Comparison of ENCODE assay signal across 1 cellular context in the genomic region with DNA sequence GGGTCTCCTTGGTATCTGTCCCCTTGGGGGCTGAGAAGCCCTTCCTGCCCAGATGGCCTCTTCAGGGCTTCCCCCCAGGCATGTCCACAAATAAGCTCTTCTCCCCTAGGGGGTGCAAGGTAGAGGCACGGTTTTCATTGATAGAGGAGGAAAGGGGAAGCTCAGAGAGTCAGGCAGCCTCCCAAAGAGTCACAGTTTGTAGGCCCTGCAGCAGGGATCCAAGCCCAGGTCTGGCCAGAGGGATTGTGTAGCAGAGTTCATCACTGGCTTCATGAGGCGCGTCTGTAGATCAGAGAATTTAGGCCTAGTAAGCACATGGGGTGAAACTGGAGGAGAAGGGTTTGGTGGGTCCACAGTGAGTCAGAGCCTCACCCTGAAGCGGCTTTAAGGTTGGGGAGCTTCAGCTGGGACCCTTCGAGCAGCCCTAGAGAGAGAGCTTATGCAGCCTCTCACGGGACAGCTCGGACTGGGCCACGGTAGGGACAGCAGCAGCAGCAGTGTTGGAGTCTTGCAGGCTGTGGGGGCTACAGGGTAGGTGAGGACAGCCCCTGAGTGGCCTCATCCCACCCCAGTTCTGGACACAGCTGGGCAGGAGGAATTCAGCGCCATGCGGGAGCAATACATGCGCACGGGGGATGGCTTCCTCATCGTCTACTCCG.
TF ChIP-seq lines count a peak whose summit lies in the region.

No MANE protein-coding gene starts in this region.

TF ChIP-seq in WTC11, 78 proteins besides CTCF, POLR2A, EP300 and RAD21 (continued from another document):
- TF ChIP-seq, protein P1, sequence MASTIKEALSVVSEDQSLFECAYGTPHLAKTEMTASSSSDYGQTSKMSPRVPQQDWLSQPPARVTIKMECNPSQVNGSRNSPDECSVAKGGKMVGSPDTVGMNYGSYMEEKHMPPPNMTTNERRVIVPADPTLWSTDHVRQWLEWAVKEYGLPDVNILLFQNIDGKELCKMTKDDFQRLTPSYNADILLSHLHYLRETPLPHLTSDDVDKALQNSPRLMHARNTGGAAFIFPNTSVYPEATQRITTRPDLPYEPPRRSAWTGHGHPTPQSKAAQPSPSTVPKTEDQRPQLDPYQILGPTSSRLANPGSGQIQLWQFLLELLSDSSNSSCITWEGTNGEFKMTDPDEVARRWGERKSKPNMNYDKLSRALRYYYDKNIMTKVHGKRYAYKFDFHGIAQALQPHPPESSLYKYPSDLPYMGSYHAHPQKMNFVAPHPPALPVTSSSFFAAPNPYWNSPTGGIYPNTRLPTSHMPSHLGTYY (CRISPR knock-in tag; IDR thresholded peaks at IDR 0.05) = no peak
- TF ChIP-seq ESRRA (CRISPR knock-in tag; IDR thresholded peaks at IDR 0.05; ENCODE audit: borderline replicate concordance) (no peak), ZNF396 (CRISPR knock-in tag; IDR thresholded peaks at IDR 0.05; ENCODE audit: borderline replicate concordance) (no peak), ZNF219 (CRISPR knock-in tag; IDR thresholded peaks at IDR 0.05; ENCODE audit: borderline replicate concordance) (no peak), USF2 (CRISPR knock-in tag; IDR thresholded peaks at IDR 0.05) (no peak), MLX (CRISPR knock-in tag; IDR thresholded peaks at IDR 0.05) (no peak), MXD4 (CRISPR knock-in tag; IDR thresholded peaks at IDR 0.05; ENCODE audit: borderline replicate concordance) (no peak), NR1H2 (CRISPR knock-in tag; IDR thresholded peaks at IDR 0.05) (no peak), TEAD1 (CRISPR knock-in tag; IDR thresholded peaks at IDR 0.05) (no peak), ETV6 (CRISPR knock-in tag; IDR thresholded peaks at IDR 0.05) (no peak), TP53 (CRISPR knock-in tag; IDR thresholded peaks at IDR 0.05) (no peak), NFYB (CRISPR knock-in tag; conservative IDR thresholded peaks at IDR 0.05; ENCODE audit: low read depth) (no peak)
- TF ChIP-seq, protein P2, sequence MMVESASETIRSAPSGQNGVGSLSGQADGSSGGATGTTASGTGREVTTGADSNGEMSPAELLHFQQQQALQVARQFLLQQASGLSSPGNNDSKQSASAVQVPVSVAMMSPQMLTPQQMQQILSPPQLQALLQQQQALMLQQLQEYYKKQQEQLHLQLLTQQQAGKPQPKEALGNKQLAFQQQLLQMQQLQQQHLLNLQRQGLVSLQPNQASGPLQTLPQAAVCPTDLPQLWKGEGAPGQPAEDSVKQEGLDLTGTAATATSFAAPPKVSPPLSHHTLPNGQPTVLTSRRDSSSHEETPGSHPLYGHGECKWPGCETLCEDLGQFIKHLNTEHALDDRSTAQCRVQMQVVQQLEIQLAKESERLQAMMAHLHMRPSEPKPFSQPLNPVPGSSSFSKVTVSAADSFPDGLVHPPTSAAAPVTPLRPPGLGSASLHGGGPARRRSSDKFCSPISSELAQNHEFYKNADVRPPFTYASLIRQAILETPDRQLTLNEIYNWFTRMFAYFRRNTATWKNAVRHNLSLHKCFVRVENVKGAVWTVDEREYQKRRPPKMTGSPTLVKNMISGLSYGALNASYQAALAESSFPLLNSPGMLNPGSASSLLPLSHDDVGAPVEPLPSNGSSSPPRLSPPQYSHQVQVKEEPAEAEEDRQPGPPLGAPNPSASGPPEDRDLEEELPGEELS (CRISPR knock-in tag; IDR thresholded peaks at IDR 0.05) = no peak
- TF ChIP-seq, protein P3, sequence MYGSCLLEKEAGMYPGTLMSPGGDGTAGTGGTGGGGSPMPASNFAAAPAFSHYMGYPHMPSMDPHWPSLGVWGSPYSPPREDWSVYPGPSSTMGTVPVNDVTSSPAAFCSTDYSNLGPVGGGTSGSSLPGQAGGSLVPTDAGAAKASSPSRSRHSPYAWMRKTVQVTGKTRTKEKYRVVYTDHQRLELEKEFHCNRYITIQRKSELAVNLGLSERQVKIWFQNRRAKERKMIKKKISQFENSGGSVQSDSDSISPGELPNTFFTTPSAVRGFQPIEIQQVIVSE (CRISPR knock-in tag; IDR thresholded peaks at IDR 0.05; ENCODE audit: borderline replicate concordance) = no peak
- TF ChIP-seq, protein P4, sequence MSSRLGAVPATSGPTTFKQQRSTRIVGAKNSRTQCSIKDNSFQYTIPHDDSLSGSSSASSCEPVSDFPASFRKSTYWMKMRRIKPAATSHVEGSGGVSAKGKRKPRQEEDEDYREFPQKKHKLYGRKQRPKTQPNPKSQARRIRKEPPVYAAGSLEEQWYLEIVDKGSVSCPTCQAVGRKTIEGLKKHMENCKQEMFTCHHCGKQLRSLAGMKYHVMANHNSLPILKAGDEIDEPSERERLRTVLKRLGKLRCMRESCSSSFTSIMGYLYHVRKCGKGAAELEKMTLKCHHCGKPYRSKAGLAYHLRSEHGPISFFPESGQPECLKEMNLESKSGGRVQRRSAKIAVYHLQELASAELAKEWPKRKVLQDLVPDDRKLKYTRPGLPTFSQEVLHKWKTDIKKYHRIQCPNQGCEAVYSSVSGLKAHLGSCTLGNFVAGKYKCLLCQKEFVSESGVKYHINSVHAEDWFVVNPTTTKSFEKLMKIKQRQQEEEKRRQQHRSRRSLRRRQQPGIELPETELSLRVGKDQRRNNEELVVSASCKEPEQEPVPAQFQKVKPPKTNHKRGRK (CRISPR knock-in tag; IDR thresholded peaks at IDR 0.05; ENCODE audit: borderline replicate concordance) = no peak
